15 cellular contexts compared by ENCODE assay signal in genomic region chr14:76313303-76313702, GRCh38.
"Had no signal": no experiment of that assay in that cellular context is flagged by ENCODE, and none has a peak within 500 bp of the region (broad histone marks: within the 10 kb centered on the region; RNA-seq: fewer than 3 reads in every experiment).

No MANE protein-coding gene starts in this region.

- H3K4me3 Mint-ChIP-seq: activated naive CD8-positive, alpha-beta T cell treated with anti-CD3 and anti-CD28 coated beads for 36 hours; activated T-helper 1 cell treated with anti-CD3 and anti-CD28 coated beads, Interleukin-12 subunit alpha, Interleukin-12 subunit beta, Interleukin-2, Interleukin-4 antibody, amounts not matched to agents 30 ng/mL and 10 ng/mL and 1 ng/mL, durations not matched to agents 14 hours and 24 hours and 36 hours; natural killer cell; stimulated activated naive B cell treated with anti-CD40 and anti-IgM and Interleukin-4, amounts not matched to agents 10 μg/mL and 1 μg/mL and 100 μg/mL, for 72 hours had no signal

- H3K27ac ChIP-seq: colonic mucosa, foreskin keratinocyte, hepatocyte, parathyroid adenoma, WERI-Rb-1 had no signal

- H3K36me3 ChIP-seq: colonic mucosa, WERI-Rb-1 had no signal

- H3K36me3 Mint-ChIP-seq: activated naive CD8-positive, alpha-beta T cell treated with anti-CD3 and anti-CD28 coated beads for 36 hours; natural killer cell; stimulated activated naive B cell treated with anti-CD40 and anti-IgM and Interleukin-4, amounts not matched to agents 10 μg/mL and 1 μg/mL and 100 μg/mL, for 72 hours had no signal

- H3K4me3 ChIP-seq: colonic mucosa, hepatocyte had no signal

- H3K9me3 ChIP-seq: colonic mucosa had no signal

- H3K27me3 ChIP-seq: colonic mucosa had no signal

- H3K9me3 Mint-ChIP-seq: activated naive CD8-positive, alpha-beta T cell treated with anti-CD3 and anti-CD28 coated beads for 36 hours; activated T-helper 1 cell treated with anti-CD3 and anti-CD28 coated beads, Interleukin-12 subunit alpha, Interleukin-12 subunit beta, Interleukin-2, Interleukin-4 antibody, amounts not matched to agents 30 ng/mL and 10 ng/mL and 1 ng/mL, durations not matched to agents 14 hours and 24 hours and 36 hours; natural killer cell; stimulated activated naive B cell treated with anti-CD40 and anti-IgM and Interleukin-4, amounts not matched to agents 10 μg/mL and 1 μg/mL and 100 μg/mL, for 72 hours had no signal

- H2AFZ ChIP-seq: hepatocyte, parathyroid adenoma had no signal

- H3K79me2 ChIP-seq: hepatocyte, parathyroid adenoma had no signal

- H3K4me1 ChIP-seq: colonic mucosa, foreskin keratinocyte, parathyroid adenoma had no signal

- H3K27ac Mint-ChIP-seq: activated naive CD8-positive, alpha-beta T cell treated with anti-CD3 and anti-CD28 coated beads for 36 hours; activated T-helper 1 cell treated with anti-CD3 and anti-CD28 coated beads, Interleukin-12 subunit alpha, Interleukin-12 subunit beta, Interleukin-2, Interleukin-4 antibody, amounts not matched to agents 30 ng/mL and 10 ng/mL and 1 ng/mL, durations not matched to agents 14 hours and 24 hours and 36 hours; natural killer cell; stimulated activated naive B cell treated with anti-CD40 and anti-IgM and Interleukin-4, amounts not matched to agents 10 μg/mL and 1 μg/mL and 100 μg/mL, for 72 hours had no signal

- H3K4me2 ChIP-seq: hepatocyte had no signal

- DNase-seq: activated CD4-positive, alpha-beta T cell treated with anti-CD3 and anti-CD28 coated beads, Interleukin-2, amount 50 U/mL, for 48 hours; activated naive CD8-positive, alpha-beta T cell treated with anti-CD3 and anti-CD28 coated beads for 36 hours; amniotic stem cell; caudate nucleus; colonic mucosa; foreskin keratinocyte; mesenchymal stem cell; natural killer cell; stimulated activated naive B cell treated with anti-CD40 and anti-IgM and Interleukin-4, amounts not matched to agents 10 μg/mL and 1 μg/mL and 100 μg/mL, for 72 hours; SW 1271; T-helper 2 cell; WERI-Rb-1 had no signal

- ATAC-seq: foreskin keratinocyte; natural killer cell; stimulated activated naive B cell treated with anti-CD40 and anti-IgM and Interleukin-4, amounts not matched to agents 10 μg/mL and 1 μg/mL and 100 μg/mL, for 72 hours had no signal
